ENCODE assay signal across 8 cellular contexts in genomic region chr12:62632521-62632920, GRCh38.
DNase-seq lines count a peak whose midpoint lies in the region; ATAC-seq and TF ChIP-seq lines count a peak whose summit lies in the region.

No MANE protein-coding gene starts in this region.

- peak; percentile 34 for ATAC-seq in GM18873 (IDR thresholded peaks at IDR 0.05; ENCODE audit: low FRiP score, unreplicated experiment)
- peak; percentile 39 for ATAC-seq in HG03175 (IDR thresholded peaks at IDR 0.05; ENCODE audit: unreplicated experiment)
- ATAC-seq in activated T-cell treated with anti-CD3 and anti-CD28 coated beads, Interleukin-2, amount 50 U/mL, for 4 hours: peak; percentile 51 to 64
- ATAC-seq in omental fat pad (ENCODE audit: low FRiP score): peak; percentile 48
- no peak for ATAC-seq in GM19467 (IDR thresholded peaks at IDR 0.05; ENCODE audit: unreplicated experiment)

- no peaks in the 10 kb centered on the region for H3K36me3 ChIP-seq in BJ (ENCODE audit: control insufficient read depth, insufficient read depth, low read length)

- POLR2A ChIA-PET in BJ (lab: Charles Lee): no interaction called here

- TF ChIP-seq CTCF in BJ (IDR thresholded peaks at IDR 0.05; ENCODE audit: insufficient read depth, low read depth, low read length) (no peak), omental fat pad (IDR thresholded peaks at IDR 0.05) (no peak)

- H3K27me3 Mint-ChIP-seq in activated T-cell treated with anti-CD3 and anti-CD28 coated beads, Interleukin-2, amount 50 U/mL, for 4 hours (ENCODE audit: low read depth): peaks cover 81% of the 10 kb centered on the region

- H3K4me3 ChIP-seq in BJ (ENCODE audit: low read depth, low read length): peak overlapping the region; percentile 44

- CTCF ChIA-PET in BJ (lab: Yijun Ruan, JAX): interaction anchor here (0.9 to 1.4 kb wide), 2 partner anchors 12 to 22 kb away, joined by 3 to 4 read pairs; no protein-coding TSS in a partner anchor

- H3K4me1 Mint-ChIP-seq in activated T-cell treated with anti-CD3 and anti-CD28 coated beads, Interleukin-2, amount 50 U/mL, for 4 hours (ENCODE audit: low read depth): peaks cover 16% of the 10 kb centered on the region

- peak overlapping the region; percentile 77 for H3K4me3 Mint-ChIP-seq in activated T-cell treated with anti-CD3 and anti-CD28 coated beads, Interleukin-2, amount 50 U/mL, for 4 hours

- no peaks in the 10 kb centered on the region for H3K9me3 Mint-ChIP-seq in activated T-cell treated with anti-CD3 and anti-CD28 coated beads, Interleukin-2, amount 50 U/mL, for 4 hours

- DNase-seq in BJ (ENCODE audit: low read depth): peak; percentile 23
- DNase-seq in activated T-cell treated with anti-CD3 and anti-CD28 coated beads, Interleukin-2, amount 50 U/mL, for 4 hours: peak; percentile 6
- peak; percentile 65 for DNase-seq in globus pallidus (ENCODE audit: low spot score)
- DNase-seq in omental fat pad (ENCODE audit: low spot score): no peak
- DNase-seq in glomerular visceral epithelial cell (ENCODE audit: extremely low spot score): no peak

- H3K36me3 Mint-ChIP-seq in activated T-cell treated with anti-CD3 and anti-CD28 coated beads, Interleukin-2, amount 50 U/mL, for 4 hours (ENCODE audit: insufficient read depth): no peaks in the 10 kb centered on the region

- no peaks in the 10 kb centered on the region for H3K27me3 ChIP-seq in BJ (ENCODE audit: control insufficient read depth, insufficient read depth, low read length)

Comparison
In these comparisons a context has a peak if more than half of its experiments do, and no peak if none do; other contexts are left out.
1. DNase-seq: peak in BJ (single experiment), activated T-cell treated with anti-CD3 and anti-CD28 coated beads, Interleukin-2, amount 50 U/mL, for 4 hours (single experiment) and globus pallidus (single experiment); none in omental fat pad (single experiment) and glomerular visceral epithelial cell (single experiment).